Comparison of ENCODE assay signal across 8 cellular contexts in the genomic region with DNA sequence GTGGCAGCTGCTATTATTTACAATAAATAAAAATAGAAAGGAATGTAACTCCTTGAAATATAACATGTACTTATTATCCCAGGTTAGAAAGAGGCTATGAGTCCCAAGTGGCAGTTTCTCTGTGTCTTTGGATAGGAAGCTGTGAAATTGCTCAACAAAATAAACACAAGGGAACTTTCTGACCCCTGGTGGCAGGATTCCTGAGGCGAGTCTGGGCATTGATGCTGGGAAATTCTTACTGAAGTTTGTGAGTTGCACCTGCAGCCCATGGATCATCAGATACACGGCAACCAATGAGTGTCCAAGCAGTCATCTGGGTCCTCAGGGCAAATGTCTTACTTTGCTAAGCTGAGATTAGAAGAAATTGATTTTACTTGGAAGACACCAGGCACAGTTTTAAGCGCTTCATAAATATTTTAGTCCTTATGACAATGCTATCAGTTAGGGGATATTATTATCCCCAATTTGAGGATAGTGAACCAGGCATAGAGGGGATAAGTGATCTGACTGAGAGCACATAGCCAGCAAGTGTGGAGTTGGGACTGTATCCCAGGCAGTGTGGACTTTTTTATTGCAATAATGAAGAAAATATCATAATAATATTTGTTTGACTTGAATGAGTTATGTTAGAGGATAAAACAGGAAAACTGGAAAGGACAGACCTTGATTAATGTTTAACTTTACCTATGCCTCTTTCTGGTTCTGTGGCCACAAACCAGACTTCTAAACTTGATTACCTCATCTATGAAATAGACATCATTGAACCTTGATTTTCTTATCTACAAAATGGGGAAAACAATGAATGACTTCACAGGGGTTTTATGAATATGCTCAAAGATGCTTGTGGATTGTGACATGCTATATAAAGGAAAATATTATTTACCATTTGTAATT.
DNase-seq lines count a peak whose midpoint lies in the region; ATAC-seq and TF ChIP-seq lines count a peak whose summit lies in the region.

No MANE protein-coding gene starts in this region.

- intact Hi-C loops in body of pancreas (cut with DNase I) = no loop called here

- no peaks in the 10 kb centered on the region for H3K27me3 ChIP-seq in body of pancreas
- peaks cover 2% of the 10 kb centered on the region for H3K27me3 ChIP-seq in suprapubic skin

- peak; percentile 79 for ATAC-seq in body of pancreas
- no peak for ATAC-seq in GM21390 (IDR thresholded peaks at IDR 0.05; ENCODE audit: unreplicated experiment)
- ATAC-seq in HG03139 (IDR thresholded peaks at IDR 0.05; ENCODE audit: unreplicated experiment) = no peak

- DNase-seq in DMS153 treated with DMSO at 0.1 percent for 48 hours (lab: John Stamatoyannopoulos, UW; ENCODE audit: unreplicated experiment) = peak; percentile 15
- DNase-seq in body of pancreas = peak; percentile 45 to 70 (median 66)
- DNase-seq in left kidney (ENCODE audit: low read depth, low spot score) = peak; percentile 80
- DNase-seq in suprapubic skin (ENCODE audit: low spot score in 2 of 2) = no peak
- DNase-seq in GM19240 (ENCODE audit: insufficient read length, low spot score) = no peak

- 9 to 14% methylated on average over 3 of the region's 3 CpGs for WGBS in body of pancreas, 2 donors
- 26% methylated on average over 3 of the region's 3 CpGs for WGBS in suprapubic skin

- no peak overlapping the region for H3K4me3 ChIP-seq in body of pancreas
- H3K4me3 ChIP-seq in suprapubic skin = no peak overlapping the region

- TF ChIP-seq POLR2A in body of pancreas (IDR thresholded peaks at IDR 0.05) (no peak), suprapubic skin (IDR thresholded peaks at IDR 0.05) (no peak)

- peak; percentile 77 for TF ChIP-seq CTCF in LNCAP (IDR thresholded peaks at IDR 0.05)
- TF ChIP-seq CTCF in body of pancreas (IDR thresholded peaks at IDR 0.05) = peak; percentile 44 to 70 (median 67)
- peak in 1 of 2 donors; percentile 40 for TF ChIP-seq CTCF in suprapubic skin (IDR thresholded peaks at IDR 0.05)

- peak overlapping the region in 1 of 4 donors; percentile 49 for H3K27ac ChIP-seq in body of pancreas
- H3K27ac ChIP-seq in suprapubic skin = no peak overlapping the region

- TF ChIP-seq EP300 in suprapubic skin (IDR thresholded peaks at IDR 0.05) = no peak

- peaks cover 15% of the 10 kb centered on the region for H3K4me1 ChIP-seq in body of pancreas
- H3K4me1 ChIP-seq in suprapubic skin = no peaks in the 10 kb centered on the region

- no peaks in the 10 kb centered on the region for H3K9me3 ChIP-seq in body of pancreas
- no peaks in the 10 kb centered on the region for H3K9me3 ChIP-seq in suprapubic skin

- H3K36me3 ChIP-seq in body of pancreas (replicated peaks in 1 of 2; ENCODE audit: insufficient read depth in 1 of 2, low read depth in 2 of 2) (no peaks in the 10 kb centered on the region), suprapubic skin (no peaks in the 10 kb centered on the region)

Comparison
In these comparisons a context has a peak if more than half of its experiments do, and no peak if none do; other contexts are left out.
1. DNase-seq: peak in DMS153 treated with DMSO at 0.1 percent for 48 hours (single experiment), body of pancreas (4 of 4) and left kidney (single experiment); none in suprapubic skin (0 of 2) and GM19240 (single experiment).